16 cellular contexts compared by ENCODE assay signal in the genomic region with DNA sequence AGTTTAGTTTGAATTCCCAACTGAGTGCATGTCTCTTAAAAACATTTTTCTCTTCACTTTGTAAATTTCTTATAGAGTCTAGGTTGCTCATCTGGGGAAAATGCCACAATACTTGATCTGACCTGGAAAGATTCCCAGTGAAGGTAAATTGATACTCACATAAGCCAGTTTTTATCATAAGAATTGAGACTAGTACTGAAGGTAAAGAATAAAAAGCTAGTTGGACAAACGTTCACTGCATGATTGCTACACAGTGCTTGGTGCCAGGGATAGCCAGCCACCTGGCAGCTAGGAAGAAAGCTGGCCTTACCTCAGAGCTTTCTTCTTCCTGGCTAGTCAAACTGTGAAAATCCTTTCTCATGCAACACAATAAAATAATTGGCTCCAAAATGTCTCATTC.
DNase-seq lines count a peak whose midpoint lies in the region; ATAC-seq, FAIRE-seq and TF ChIP-seq lines count a peak whose summit lies in the region.
"Had no signal": no experiment of that assay in that cellular context is flagged by ENCODE, and none has a peak within 500 bp of the region (broad histone marks: within the 10 kb centered on the region; RNA-seq: fewer than 3 reads in every experiment).

No MANE protein-coding gene starts in this region.

- no peak overlapping the region for H3K27ac Mint-ChIP-seq in Caco-2 (ENCODE audit: unreplicated experiment)
- H3K27ac Mint-ChIP-seq: activated naive CD8-positive, alpha-beta T cell; WTC11 had no signal

- intact Hi-C loops in Caco-2 (cut with micrococcal nuclease; ENCODE audit: unreplicated experiment), result no loop called here

- no peaks in the 10 kb centered on the region for H3K79me2 ChIP-seq in osteoblast (ENCODE audit: insufficient read depth, low read length)

- DNase-seq in AG04450 (ENCODE audit: low read depth, low spot score) (no peak), NCI-H1105 (lab: John Stamatoyannopoulos, UW) (peak; percentile 3), cerebellar cortex (ENCODE audit: low spot score) (peak; percentile 22), osteoblast (ENCODE audit: insufficient read length, low spot score, missing footprints) (no peak), kidney glomerular epithelial cell (lab: John Stamatoyannopoulos, UW) (no peak), GM19239 (ENCODE audit: insufficient read length, low spot score) (no peak), Caco-2 (no peak)
- DNase-seq: activated CD8-positive, alpha-beta memory T cell treated with anti-CD3 and anti-CD28 coated beads, Interleukin-2, amount 50 U/mL, for 4 hours; AML-193; NCI-H82 had no signal

- H4K20me1 ChIP-seq in osteoblast (ENCODE audit: insufficient read depth, low read length), result no peaks in the 10 kb centered on the region

- TF ChIP-seq CTCF in AG04450 (IDR thresholded peaks at IDR 0.05; ENCODE audit: low read depth, low read length), result no peak
- TF ChIP-seq CTCF in osteoblast (IDR thresholded peaks at IDR 0.05; ENCODE audit: extremely low read depth, low read depth, low read length), result no peak
- TF ChIP-seq CTCF in Caco-2 (IDR thresholded peaks at IDR 0.05; ENCODE audit: insufficient read depth in 1 of 2, low read depth in 1 of 2, low read length in 1 of 2, severe bottlenecking in 1 of 2, unreplicated experiment in 1 of 2), result no peak

- no peaks in the 10 kb centered on the region for H3K27me3 Mint-ChIP-seq in Caco-2 (ENCODE audit: insufficient read depth, unreplicated experiment)
- H3K27me3 Mint-ChIP-seq: activated naive CD8-positive, alpha-beta T cell had no signal

- H3K4me2 ChIP-seq in osteoblast (ENCODE audit: insufficient read depth, low read length), result peak overlapping the region; percentile 58

- H2AFZ ChIP-seq in osteoblast (ENCODE audit: low read length), result no peak overlapping the region

- no peak for FAIRE-seq in GM19239 (lab: Jason Lieb, UNC)
- FAIRE-seq: HepG2 had no signal

- no peak for ATAC-seq in GM18858 (IDR thresholded peaks at IDR 0.05; ENCODE audit: unreplicated experiment)
- ATAC-seq: HepG2 had no signal

- H3K9me3 ChIP-seq in AG04450 (ENCODE audit: control insufficient read depth, insufficient read depth, low read length), result peaks cover 2% of the 10 kb centered on the region; the same call in 1 of the 2 replicates
- H3K9me3 ChIP-seq in osteoblast (ENCODE audit: low read depth, low read length), result no peaks in the 10 kb centered on the region
- 0 out of 2 replicates have a peak, but pooled peaks cover 3% of the 10 kb centered on the region for H3K9me3 ChIP-seq in Caco-2

- BruUV-seq in Caco-2 (replicated peaks; lab: Mats Ljungman, UMichigan), result no TSS peak

- no peaks in the 10 kb centered on the region for H3K27me3 ChIP-seq in AG04450 (ENCODE audit: control insufficient read depth, insufficient read depth, low read length)
- H3K27me3 ChIP-seq in osteoblast (ENCODE audit: insufficient read depth, low read length), result no peaks in the 10 kb centered on the region
- H3K27me3 ChIP-seq in Caco-2 (replicated peaks; ENCODE audit: control insufficient read depth, insufficient read depth, low read length), result no peaks in the 10 kb centered on the region

- H3K4me1 Mint-ChIP-seq in Caco-2 (ENCODE audit: low read depth, unreplicated experiment), result no peaks in the 10 kb centered on the region

- H3K36me3 Mint-ChIP-seq in Caco-2 (ENCODE audit: insufficient read depth, unreplicated experiment), result no peaks in the 10 kb centered on the region
- H3K36me3 Mint-ChIP-seq: activated naive CD8-positive, alpha-beta T cell; WTC11 had no signal

- no peak overlapping the region for H3K4me3 Mint-ChIP-seq in Caco-2 (ENCODE audit: unreplicated experiment)
- H3K4me3 Mint-ChIP-seq: activated naive CD8-positive, alpha-beta T cell; WTC11 had no signal

- H3K4me3 ChIP-seq in AG04450 (ENCODE audit: low read depth, low read length) (no peak overlapping the region), osteoblast (ENCODE audit: insufficient read depth, low read length) (no peak overlapping the region), Caco-2 (ENCODE audit: low read depth, low read length) (no peak overlapping the region)
- H3K4me3 ChIP-seq: lung, SK-N-MC had no signal

- POLR2A ChIA-PET in AG04450 (lab: Yijun Ruan, JAX), result interaction anchor here (0.9 to 1.3 kb wide), 3 partner anchors 9 to 95 kb away, joined by 3 read pairs; no protein-coding TSS in a partner anchor
- POLR2A ChIA-PET in Caco-2 (lab: Charles Lee), result no interaction called here

- peaks cover 61% of the 10 kb centered on the region for H3K4me1 ChIP-seq in osteoblast (ENCODE audit: insufficient read depth, low read length)
- peaks cover 7% of the 10 kb centered on the region; the same call in 1 of the 2 replicates for H3K4me1 ChIP-seq in Caco-2

- H3K36me3 ChIP-seq in osteoblast (ENCODE audit: insufficient read depth, low read length) (no peaks in the 10 kb centered on the region), Caco-2 (ENCODE audit: control insufficient read depth, insufficient read depth, low read length) (no peaks in the 10 kb centered on the region)

- CTCF ChIA-PET in AG04450 (lab: Charles Lee), result no interaction called here
- CTCF ChIA-PET in Caco-2 (lab: Charles Lee), result no interaction called here

- H3K27ac ChIP-seq in AG04450 (ENCODE audit: low read depth, low read length), result peak overlapping the region; percentile 67
- peak overlapping the region; percentile 97 for H3K27ac ChIP-seq in osteoblast (ENCODE audit: low read depth, low read length)
- H3K27ac ChIP-seq: SK-N-MC had no signal

- no peaks in the 10 kb centered on the region for H3K9me3 Mint-ChIP-seq in Caco-2 (ENCODE audit: unreplicated experiment)
- H3K9me3 Mint-ChIP-seq: WTC11 had no signal

Comparison
In these comparisons a context has a peak if more than half of its experiments do, and no peak if none do; other contexts are left out.
1. DNase-seq: peak in NCI-H1105 (single experiment) and cerebellar cortex (single experiment); none in AG04450 (single experiment), osteoblast (single experiment), kidney glomerular epithelial cell (single experiment), GM19239 (single experiment) and Caco-2 (0 of 2).